ENCODE assay signal across 14 cellular contexts in genomic region chr1:245469734-245470133, GRCh38.
A peak's percentile ranks its signal among the peaks of the same experiment; 100 is the strongest.
DNase-seq lines count a peak whose midpoint lies in the region; TF ChIP-seq lines count a peak whose summit lies in the region.
"Had no signal": no experiment of that assay in that cellular context is flagged by ENCODE, and none has a peak within 500 bp of the region (broad histone marks: within the 10 kb centered on the region; RNA-seq: fewer than 3 reads in every experiment).

No MANE protein-coding gene starts in this region.

- no peaks in the 10 kb centered on the region for H3K27me3 ChIP-seq in Caco-2 (replicated peaks; ENCODE audit: control insufficient read depth, insufficient read depth, low read length)
- H3K27me3 ChIP-seq: BLaER1 treated with 17β-estradiol and CSF1 and Interleukin-3, amounts not matched to agents 10 nM and 100 nM had no signal

- DNase-seq in NCI-H1436 (lab: John Stamatoyannopoulos, UW) (peak; percentile 15), NCI-H1436 treated with DMSO at 0.1 percent for 48 hours (lab: John Stamatoyannopoulos, UW) (no peak), Caco-2 (no peak), NCI-H2029 (lab: John Stamatoyannopoulos, UW) (peak; percentile 12), NCI-H69 (lab: John Stamatoyannopoulos, UW) (peak; percentile 74), NCI-H2196 treated with DMSO at 0.1 percent for 48 hours (lab: John Stamatoyannopoulos, UW; ENCODE audit: unreplicated experiment) (no peak), NCI-H1694 treated with DMSO at 0.1 percent for 48 hours (lab: John Stamatoyannopoulos, UW) (no peak)
- DNase-seq in activated CD4-positive, alpha-beta T cell treated with anti-CD3 and anti-CD28 coated beads for 1 hour, result no peak
- DNase-seq: CD8-positive, alpha-beta memory T cell; NCI-H1092 treated with DMSO at 0.1 percent for 48 hours; NCI-H2227 treated with DMSO at 0.1 percent for 48 hours; NCI-H774 had no signal

- H3K36me3 ChIP-seq in Caco-2 (ENCODE audit: control insufficient read depth, insufficient read depth, low read length), result no peaks in the 10 kb centered on the region
- H3K36me3 ChIP-seq: BLaER1 treated with 17β-estradiol and CSF1 and Interleukin-3, amounts not matched to agents 10 nM and 100 nM had no signal

- H3K4me1 Mint-ChIP-seq in Caco-2 (ENCODE audit: low read depth, unreplicated experiment), result peaks cover 30% of the 10 kb centered on the region
- H3K4me1 Mint-ChIP-seq: CD8-positive, alpha-beta memory T cell had no signal

- POLR2A ChIA-PET in Caco-2 (lab: Charles Lee), result no interaction called here

- H3K27me3 Mint-ChIP-seq in Caco-2 (ENCODE audit: insufficient read depth, unreplicated experiment), result no peaks in the 10 kb centered on the region
- H3K27me3 Mint-ChIP-seq: CD8-positive, alpha-beta memory T cell had no signal

- CTCF ChIA-PET in Caco-2 (lab: Charles Lee), result interaction anchor here (0.7 kb wide), 1 partner anchor 979 kb away, joined by 3 read pairs; no protein-coding TSS in a partner anchor

- intact Hi-C loops in Caco-2 (cut with micrococcal nuclease; ENCODE audit: unreplicated experiment), result no loop called here

- no peak overlapping the region for H3K4me3 ChIP-seq in Caco-2 (ENCODE audit: low read depth, low read length)
- H3K4me3 ChIP-seq: BLaER1 treated with 17β-estradiol and CSF1 and Interleukin-3, amounts not matched to agents 10 nM and 100 nM; GM23338 had no signal

- H3K27ac Mint-ChIP-seq in Caco-2 (ENCODE audit: unreplicated experiment), result peak overlapping the region; percentile 28
- H3K27ac Mint-ChIP-seq: CD8-positive, alpha-beta memory T cell had no signal

- no peak overlapping the region for H3K4me3 Mint-ChIP-seq in Caco-2 (ENCODE audit: unreplicated experiment)
- H3K4me3 Mint-ChIP-seq: CD8-positive, alpha-beta memory T cell; GM23338 had no signal

- peaks cover 12% of the 10 kb centered on the region for H3K9me3 Mint-ChIP-seq in Caco-2 (ENCODE audit: unreplicated experiment)
- H3K9me3 Mint-ChIP-seq: GM23338 had no signal

- H3K9me3 ChIP-seq in Caco-2, result no peaks in the 10 kb centered on the region
- H3K9me3 ChIP-seq: BLaER1 treated with 17β-estradiol and CSF1 and Interleukin-3, amounts not matched to agents 10 nM and 100 nM had no signal

- TF ChIP-seq CTCF in Caco-2 (IDR thresholded peaks at IDR 0.05; ENCODE audit: insufficient read depth in 1 of 2, low read depth in 1 of 2, low read length in 1 of 2, severe bottlenecking in 1 of 2, unreplicated experiment in 1 of 2), result no peak

- no TSS peak for BruUV-seq in Caco-2 (replicated peaks; lab: Mats Ljungman, UMichigan)

- peaks cover 21% of the 10 kb centered on the region for H3K4me1 ChIP-seq in Caco-2

- H3K36me3 Mint-ChIP-seq in Caco-2 (ENCODE audit: insufficient read depth, unreplicated experiment), result no peaks in the 10 kb centered on the region
- H3K36me3 Mint-ChIP-seq: CD8-positive, alpha-beta memory T cell had no signal

Comparison
In these comparisons a context has a peak if more than half of its experiments do, and no peak if none do; other contexts are left out.
1. DNase-seq: peak in NCI-H1436 (single experiment), NCI-H2029 (single experiment) and NCI-H69 (single experiment); none in NCI-H1436 treated with DMSO at 0.1 percent for 48 hours (single experiment), Caco-2 (0 of 2), activated CD4-positive, alpha-beta T cell treated with anti-CD3 and anti-CD28 coated beads for 1 hour (single experiment), NCI-H2196 treated with DMSO at 0.1 percent for 48 hours (single experiment) and NCI-H1694 treated with DMSO at 0.1 percent for 48 hours (single experiment).